Comparison of ENCODE assay signal across 8 cellular contexts in the genomic region with DNA sequence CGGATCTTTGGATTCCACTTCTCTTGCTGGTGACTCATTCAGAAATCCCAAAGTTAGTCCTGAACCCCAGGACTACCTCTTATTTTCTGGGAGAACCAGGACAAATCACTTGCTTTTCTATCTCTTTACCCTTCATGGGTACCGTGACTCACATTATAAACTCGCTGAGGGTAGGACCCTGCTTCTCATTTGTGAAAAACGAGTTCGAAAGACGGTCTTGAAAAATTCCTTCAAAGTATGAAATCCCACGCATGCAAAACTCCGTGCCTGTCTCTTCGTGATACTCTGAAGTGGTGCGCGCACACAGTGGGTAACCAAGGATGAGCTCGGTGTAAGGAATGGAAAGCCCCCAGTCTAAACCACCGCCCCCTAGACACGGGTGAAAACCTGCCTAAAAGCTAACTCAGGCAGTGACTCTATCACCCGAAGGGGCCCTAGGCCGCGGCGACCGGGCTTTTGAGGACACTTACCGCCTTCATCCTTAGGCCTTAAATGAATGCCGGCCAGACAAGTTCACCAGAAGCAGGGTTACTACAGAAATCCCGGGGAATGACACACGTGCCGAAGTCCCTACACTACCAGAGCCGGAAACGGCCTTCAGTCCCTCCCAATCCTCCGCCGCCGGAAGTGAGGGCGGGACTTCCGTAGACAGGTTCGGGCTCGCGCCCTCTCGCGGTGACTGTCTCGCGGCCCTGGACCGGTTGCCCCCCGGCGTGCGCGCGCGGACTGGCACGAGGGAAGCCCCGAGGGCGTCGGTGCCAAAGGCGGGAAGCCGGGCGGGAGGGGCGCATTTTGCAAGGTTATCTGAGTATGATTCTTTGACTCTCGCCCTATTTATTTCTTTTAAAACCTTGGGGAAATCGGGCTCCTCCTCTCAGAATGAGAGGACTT. TPM values are rescaled to one million over a fixed set of nuclear protein-coding genes. Genes with fewer than 3 reads are reported as not detected.
DNase-seq lines count a peak whose midpoint lies in the region; ATAC-seq, FAIRE-seq and TF ChIP-seq lines count a peak whose summit lies in the region.

A gene with protein sequence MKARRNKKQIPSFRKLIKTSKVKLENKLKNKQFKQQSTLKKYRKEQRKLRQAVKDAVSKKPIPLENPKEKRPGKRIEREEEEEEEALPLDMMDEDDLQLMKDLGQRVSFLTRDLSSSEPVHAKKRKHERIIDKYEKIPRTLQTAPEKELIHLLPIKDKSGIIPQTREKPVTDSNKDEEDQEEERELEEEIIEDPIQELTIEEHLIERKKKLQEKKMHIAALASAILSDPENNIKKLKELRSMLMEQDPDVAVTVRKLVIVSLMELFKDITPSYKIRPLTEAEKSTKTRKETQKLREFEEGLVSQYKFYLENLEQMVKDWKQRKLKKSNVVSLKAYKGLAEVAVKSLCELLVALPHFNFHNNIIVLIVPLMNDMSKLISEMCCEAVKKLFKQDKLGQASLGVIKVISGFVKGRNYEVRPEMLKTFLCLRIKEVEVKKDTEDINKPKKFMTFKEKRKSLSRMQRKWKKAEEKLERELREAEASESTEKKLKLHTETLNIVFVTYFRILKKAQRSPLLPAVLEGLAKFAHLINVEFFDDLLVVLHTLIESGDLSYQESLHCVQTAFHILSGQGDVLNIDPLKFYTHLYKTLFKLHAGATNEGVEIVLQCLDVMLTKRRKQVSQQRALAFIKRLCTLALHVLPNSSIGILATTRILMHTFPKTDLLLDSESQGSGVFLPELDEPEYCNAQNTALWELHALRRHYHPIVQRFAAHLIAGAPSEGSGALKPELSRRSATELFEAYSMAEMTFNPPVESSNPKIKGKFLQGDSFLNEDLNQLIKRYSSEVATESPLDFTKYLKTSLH (minus strand): TSS at position 580 of the 891 bp plus-strand sequence. CDS start 101 bp downstream, at position 479.

- CTCF ChIA-PET in Calu3 (lab: Charles Lee), result interaction anchor here (0.6 to 1.3 kb wide), 3 partner anchors 21 to 81 kb away, joined by 3 to 5 read pairs (median 4); no protein-coding TSS in a partner anchor

- H3K36me3 ChIP-seq in NT2/D1 (ENCODE audit: insufficient read depth, insufficient read length, low read length), result peaks cover 27% of the 10 kb centered on the region

- H3K4me3 ChIP-seq in NT2/D1 (ENCODE audit: insufficient read length, low read depth), result peak within 1 kb of the TSS; percentile 78

- intact Hi-C loops in Calu3 (cut with micrococcal nuclease; ENCODE audit: unreplicated experiment), result loop anchor here (1.0 to 2.0 kb wide), 2 partner anchors 40 to 82 kb away; a partner anchor contains a TSS

- DNase-seq in Calu3 (peak; percentile 93), HTR-8/SVneo (ENCODE audit: insufficient read length, low spot score) (peak; percentile 93), NT2/D1 (ENCODE audit: low read depth, low spot score) (peak; percentile 90), mesenteric fat pad (ENCODE audit: low spot score) (peak; percentile 99)
- DNase-seq in activated CD8-positive, alpha-beta memory T cell treated with anti-CD3 and anti-CD28 coated beads, Interleukin-2, amount 50 U/mL, for 1 hour (ENCODE audit: extremely low read depth), result peak; percentile 80
- peak; percentile 96 for DNase-seq in stimulated activated CD8-positive, alpha-beta memory T cell treated with anti-CD3 and anti-CD28 coated beads, Interleukin-15, amount 100 ng/mL, for 24 hours (ENCODE audit: low read depth)

- no peaks in the 10 kb centered on the region for H3K27me3 Mint-ChIP-seq in Calu3 (ENCODE audit: unreplicated experiment)

- ATAC-seq in GM21367 (IDR thresholded peaks at IDR 0.05; ENCODE audit: unreplicated experiment), result peak; percentile 98

- H3K4me1 ChIP-seq in NT2/D1 (ENCODE audit: insufficient read depth, insufficient read length), result no peaks in the 10 kb centered on the region

- no peaks in the 10 kb centered on the region for H3K9me3 ChIP-seq in NT2/D1 (ENCODE audit: insufficient read depth, low read length)

- peak; percentile 95 for FAIRE-seq in HTR-8/SVneo (lab: Jason Lieb, UNC)

- peak within 1 kb of the TSS; percentile 67 for H3K27ac Mint-ChIP-seq in Calu3 (ENCODE audit: unreplicated experiment)

- peaks cover 19% of the 10 kb centered on the region for H3K36me3 Mint-ChIP-seq in Calu3 (ENCODE audit: insufficient read depth, unreplicated experiment)

- peak within 1 kb of the TSS; percentile 85 for H3K9ac ChIP-seq in NT2/D1 (ENCODE audit: insufficient read length, low read depth)

- in situ Hi-C loops in endometrial microvascular endothelial cells (cut with HindIII; ENCODE audit: inconsistent ontology term, low pct_unique_long_range_greater_than_20kb, low sequenced_read_pairs), result loop anchor here (10.0 kb wide), 1 partner anchor 52 kb away; no protein-coding TSS in a partner anchor

- BruUV-seq in Calu3 (replicated peaks; lab: Mats Ljungman, UMichigan), result TSS peak; percentile 76

- H3K9me3 Mint-ChIP-seq in Calu3 (ENCODE audit: low read depth, unreplicated experiment), result no peaks in the 10 kb centered on the region

- H3K4me3 Mint-ChIP-seq in Calu3 (ENCODE audit: low read depth, unreplicated experiment), result peak within 1 kb of the TSS; percentile 77

- H3K27me3 ChIP-seq in NT2/D1 (ENCODE audit: insufficient read depth, insufficient read length), result no peaks in the 10 kb centered on the region

- peaks cover 13% of the 10 kb centered on the region for H3K4me1 Mint-ChIP-seq in Calu3 (ENCODE audit: low read depth, unreplicated experiment)

- TF ChIP-seq CTCF in Calu3 (IDR thresholded peaks at IDR 0.05; ENCODE audit: unreplicated experiment), result peak; percentile 61

RNA-seq across cellular contexts. Expression of the gene that starts here (rescaled TPM):
- total RNA-seq in Calu3 (2022), result 18.4 and 21.8 TPM in 2 replicates
- 26.6 TPM for total RNA-seq in endometrial microvascular endothelial cells (ENCODE audit: inconsistent ontology term)
- 22.2 TPM for total RNA-seq in mesenteric fat pad

Comparison
In these comparisons a context has a peak if more than half of its experiments do, and no peak if none do; other contexts are left out.
1. Peak in every context shown above with its lines: DNase-seq, ATAC-seq and H3K4me3 ChIP-seq.